In the genomic region with DNA sequence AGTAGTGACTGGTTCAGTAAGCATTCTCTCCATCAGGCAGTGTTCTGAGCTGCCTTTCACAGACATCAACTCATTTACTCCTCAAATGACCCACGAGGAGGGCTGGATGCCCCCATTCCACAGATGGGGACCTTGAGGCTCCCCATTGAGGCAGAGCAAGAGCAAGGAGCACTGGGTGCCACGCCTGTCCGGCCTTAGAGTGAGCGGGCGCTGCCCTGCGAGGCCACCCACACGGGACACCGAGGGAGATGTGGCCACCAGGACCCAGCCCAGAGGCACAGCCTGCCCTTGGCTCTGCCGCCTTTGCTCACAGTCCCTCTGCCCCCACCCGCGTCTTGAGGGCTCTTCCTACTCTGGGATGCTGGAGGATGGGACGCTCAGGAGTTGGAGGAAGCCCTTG, we compare ENCODE assay signal across 10 cellular contexts. TPM values are rescaled to one million over a fixed set of nuclear protein-coding genes. Genes with fewer than 3 reads are reported as not detected.
DNase-seq lines count a peak whose midpoint lies in the region; ATAC-seq and TF ChIP-seq lines count a peak whose summit lies in the region.
"Had no signal": no experiment of that assay in that cellular context is flagged by ENCODE, and none has a peak within 500 bp of the region (broad histone marks: within the 10 kb centered on the region; RNA-seq: fewer than 3 reads in every experiment).

No MANE protein-coding gene starts in this region.

- TF ChIP-seq POLR2A in testis (IDR thresholded peaks at IDR 0.05), result no peak

- H3K27me3 ChIP-seq in mucosa of stomach (ENCODE audit: control insufficient read depth, insufficient read depth, low read length) (no peaks in the 10 kb centered on the region), testis (no peaks in the 10 kb centered on the region)
- H3K27me3 ChIP-seq: SJCRH30 had no signal

- H3K4me3 Mint-ChIP-seq in activated naive CD4-positive, alpha-beta T cell treated with anti-CD3 and anti-CD28 coated beads, Interleukin-2, amount 50 U/mL, for 24 hours, result peak overlapping the region; percentile 65
- H3K4me3 Mint-ChIP-seq in activated T-helper 17 cell treated with anti-CD3 and anti-CD28 coated beads, Interleukin-2, amount 50 U/mL, for 72 hours, result peak overlapping the region; percentile 82

- no peak for ATAC-seq in activated T-helper 17 cell treated with anti-CD3 and anti-CD28 coated beads, Interleukin-2, amount 50 U/mL, for 72 hours (replicated peaks)
- ATAC-seq in HG02588 (IDR thresholded peaks at IDR 0.05; ENCODE audit: unreplicated experiment), result no peak
- no peak for ATAC-seq in HG03196 (IDR thresholded peaks at IDR 0.05; ENCODE audit: unreplicated experiment)
- ATAC-seq: HCT116 had no signal

- H3K9me3 ChIP-seq in mucosa of stomach (ENCODE audit: control insufficient read depth, low read length), result no peaks in the 10 kb centered on the region
- no peaks in the 10 kb centered on the region for H3K9me3 ChIP-seq in testis
- H3K9me3 ChIP-seq: SJCRH30 had no signal

- TF ChIP-seq CTCF in testis (IDR thresholded peaks at IDR 0.05), result no peak

- peak overlapping the region; percentile 4 to 30 for H3K27ac ChIP-seq in testis
- H3K27ac ChIP-seq: SJCRH30 had no signal

- no peaks in the 10 kb centered on the region for H3K27me3 Mint-ChIP-seq in activated naive CD4-positive, alpha-beta T cell treated with anti-CD3 and anti-CD28 coated beads, Interleukin-2, amount 50 U/mL, for 24 hours
- H3K27me3 Mint-ChIP-seq in activated T-helper 17 cell treated with anti-CD3 and anti-CD28 coated beads, Interleukin-2, amount 50 U/mL, for 72 hours, result no peaks in the 10 kb centered on the region

- H3K4me1 ChIP-seq in mucosa of stomach (ENCODE audit: control insufficient read depth, insufficient read depth, low read length) (peaks cover 63% of the 10 kb centered on the region), testis (peaks cover 70% of the 10 kb centered on the region)

- H3K9me3 Mint-ChIP-seq in activated naive CD4-positive, alpha-beta T cell treated with anti-CD3 and anti-CD28 coated beads, Interleukin-2, amount 50 U/mL, for 24 hours, result no peaks in the 10 kb centered on the region
- no peaks in the 10 kb centered on the region for H3K9me3 Mint-ChIP-seq in activated T-helper 17 cell treated with anti-CD3 and anti-CD28 coated beads, Interleukin-2, amount 50 U/mL, for 72 hours

- H3K9ac ChIP-seq in mucosa of stomach (ENCODE audit: low read length), result peak overlapping the region; percentile 55

- intact Hi-C loops in testis (cut with DNase I; ENCODE audit: low total_unique reads), result no loop called here

- WGBS in testis, 2 donors, result 69 to 85% methylated on average over 10 to 12 of the region's 12 CpGs

- H3K4me3 ChIP-seq in mucosa of stomach (ENCODE audit: low read length) (no peak overlapping the region), testis (no peak overlapping the region)
- H3K4me3 ChIP-seq: SJCRH30 had no signal

- DNase-seq in activated naive CD4-positive, alpha-beta T cell treated with Interleukin-2 at 50 U/mL for 16 hours, result no peak
- no peak for DNase-seq in testis
- no peak for DNase-seq in NAMALWA (ENCODE audit: low spot score)
- DNase-seq: SJCRH30 had no signal

- peaks cover 70% of the 10 kb centered on the region for H3K4me1 Mint-ChIP-seq in activated naive CD4-positive, alpha-beta T cell treated with anti-CD3 and anti-CD28 coated beads, Interleukin-2, amount 50 U/mL, for 24 hours
- peaks cover 11% of the 10 kb centered on the region for H3K4me1 Mint-ChIP-seq in activated T-helper 17 cell treated with anti-CD3 and anti-CD28 coated beads, Interleukin-2, amount 50 U/mL, for 72 hours

- H3K36me3 ChIP-seq in mucosa of stomach (ENCODE audit: control insufficient read depth, insufficient read depth, low read length) (no peaks in the 10 kb centered on the region), testis (ENCODE audit: low read depth, missing control alignments) (no peaks in the 10 kb centered on the region)
- H3K36me3 ChIP-seq: SJCRH30 had no signal

- H3K27ac Mint-ChIP-seq in activated naive CD4-positive, alpha-beta T cell treated with anti-CD3 and anti-CD28 coated beads, Interleukin-2, amount 50 U/mL, for 24 hours, result peak overlapping the region; percentile 68
- H3K27ac Mint-ChIP-seq in activated T-helper 17 cell treated with anti-CD3 and anti-CD28 coated beads, Interleukin-2, amount 50 U/mL, for 72 hours, result peak overlapping the region; percentile 87

- no peaks in the 10 kb centered on the region for H3K36me3 Mint-ChIP-seq in activated naive CD4-positive, alpha-beta T cell treated with anti-CD3 and anti-CD28 coated beads, Interleukin-2, amount 50 U/mL, for 24 hours
- H3K36me3 Mint-ChIP-seq in activated T-helper 17 cell treated with anti-CD3 and anti-CD28 coated beads, Interleukin-2, amount 50 U/mL, for 72 hours (ENCODE audit: low read depth), result peaks cover 16% of the 10 kb centered on the region

RNA-seq across cellular contexts. Expression of a gene that starts 3.0 kb away (rescaled TPM):
- total RNA-seq in activated T-helper 17 cell treated with anti-CD3 and anti-CD28 coated beads, Interleukin-2, amount 50 U/mL, for 72 hours, result 10 to 100 TPM; 34.7 to 38.7 TPM
- 10 to 100 TPM; 88.3 to 98.9 TPM for total RNA-seq in testis
- polyA plus RNA-seq in testis (ENCODE audit: insufficient read depth, low read depth, low replicate concordance), result 51.1 TPM
